23 cellular contexts compared by ENCODE assay signal in the genomic region with DNA sequence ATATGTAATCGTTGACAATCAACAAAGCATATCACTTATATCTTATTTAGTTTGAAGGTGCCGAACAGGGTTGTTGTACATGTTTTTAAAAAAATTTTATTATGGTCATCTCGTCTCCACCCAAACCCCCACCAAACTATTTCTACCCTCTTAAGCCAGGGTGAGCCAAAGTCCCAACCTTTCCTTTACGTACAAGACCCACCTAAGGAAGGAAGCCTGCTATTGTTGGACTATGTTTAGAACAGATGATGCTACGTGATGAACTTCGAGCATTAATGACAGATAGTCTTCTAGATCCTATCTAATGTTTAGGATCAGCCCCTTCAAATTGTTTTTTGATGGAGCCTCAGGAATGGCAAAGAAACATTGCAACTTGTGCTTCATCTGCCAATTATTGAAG. TPM values are rescaled to one million over a fixed set of nuclear protein-coding genes. Genes with fewer than 3 reads are reported as not detected.
DNase-seq lines count a peak whose midpoint lies in the region; ATAC-seq and TF ChIP-seq lines count a peak whose summit lies in the region.
"Had no signal": no experiment of that assay in that cellular context is flagged by ENCODE, and none has a peak within 500 bp of the region (broad histone marks: within the 10 kb centered on the region; RNA-seq: fewer than 3 reads in every experiment).

No MANE protein-coding gene starts in this region.

- DNase-seq in left ventricle myocardium inferior (no peak), cardiac septum (ENCODE audit: low spot score) (no peak), SJSA1 (ENCODE audit: low read depth in 1 of 2, low spot score in 2 of 2) (no peak), colonic mucosa (no peak), gastrocnemius medialis (no peak), GM23248 (no peak)
- DNase-seq: C1 segment of cervical spinal cord; Calu3; CD4-positive, alpha-beta memory T cell; COR-L47; DMS53; DMS79 treated with DMSO at 0.1 percent for 48 hours; GF-D8; H9 had no signal

- peaks cover under 1% of the 10 kb centered on the region; the same call in 1 of the 2 replicates for H3F3A ChIP-seq in GM23248 (ENCODE audit: insufficient read depth)

- no peaks in the 10 kb centered on the region for H3K79me2 ChIP-seq in GM23248 (ENCODE audit: insufficient read depth)

- H4K20me1 ChIP-seq in GM23248 (ENCODE audit: insufficient read depth): no peaks in the 10 kb centered on the region

- no peaks in the 10 kb centered on the region for H3K9me2 ChIP-seq in GM23248 (ENCODE audit: insufficient read depth)

- ATAC-seq in gastrocnemius medialis (no peak), HG02840 (IDR thresholded peaks at IDR 0.05; ENCODE audit: low FRiP score, unreplicated experiment) (no peak), HG02571 (IDR thresholded peaks at IDR 0.05; ENCODE audit: unreplicated experiment) (no peak)
- ATAC-seq: GM23338, HCT116 had no signal

- H3K27me3 ChIP-seq in left ventricle myocardium inferior (ENCODE audit: low read depth) (no peaks in the 10 kb centered on the region), SJSA1 (replicated peaks) (no peaks in the 10 kb centered on the region), colonic mucosa (no peaks in the 10 kb centered on the region), gastrocnemius medialis (no peaks in the 10 kb centered on the region), GM23248 (replicated peaks; ENCODE audit: insufficient read depth) (0 out of 2 replicates have a peak, but pooled peaks cover 8% of the 10 kb centered on the region)

- H3K36me3 ChIP-seq in left ventricle myocardium inferior (peaks cover 6% of the 10 kb centered on the region), SJSA1 (no peaks in the 10 kb centered on the region), colonic mucosa (no peaks in the 10 kb centered on the region), gastrocnemius medialis (no peaks in the 10 kb centered on the region), GM23248 (ENCODE audit: low read depth) (no peaks in the 10 kb centered on the region)

- H3K27ac ChIP-seq in left ventricle myocardium inferior (replicated peaks): peak overlapping the region; percentile 89
- H3K27ac ChIP-seq in SJSA1: peak overlapping the region; percentile 88
- peak overlapping the region; percentile 86 for H3K27ac ChIP-seq in colonic mucosa
- H3K27ac ChIP-seq in gastrocnemius medialis: peak overlapping the region; percentile 55 to 78 (median 66)
- H3K27ac ChIP-seq in GM23248: no peak overlapping the region

- no peak overlapping the region for H2AFZ ChIP-seq in GM23248
- H2AFZ ChIP-seq: GM23338 had no signal

- H3K9ac ChIP-seq in colonic mucosa (ENCODE audit: low read depth in 2 of 2, low read length in 2 of 2) (no peak overlapping the region), GM23248 (no peak overlapping the region)

- intact Hi-C loops in left ventricle myocardium inferior (cut with micrococcal nuclease) (no loop called here), cardiac septum (cut with DNase I) (loop anchor here (5.0 kb wide), 1 partner anchor 41 kb away; no protein-coding TSS in a partner anchor), colonic mucosa (cut with DNase I) (no loop called here), gastrocnemius medialis (cut with DNase I; ENCODE audit: low total_unique reads) (no loop called here)

- H3K4me3 ChIP-seq in left ventricle myocardium inferior: peak overlapping the region; percentile 15
- H3K4me3 ChIP-seq in SJSA1: no peak overlapping the region
- no peak overlapping the region for H3K4me3 ChIP-seq in colonic mucosa
- H3K4me3 ChIP-seq in gastrocnemius medialis: no peak overlapping the region
- no peak overlapping the region for H3K4me3 ChIP-seq in GM23248
- H3K4me3 ChIP-seq: GM23338 had no signal

- H3K4me1 ChIP-seq in left ventricle myocardium inferior: peaks cover 88% of the 10 kb centered on the region
- H3K4me1 ChIP-seq in SJSA1 (replicated peaks): peaks cover 60% of the 10 kb centered on the region
- no peaks in the 10 kb centered on the region for H3K4me1 ChIP-seq in colonic mucosa
- peaks cover 82 to 85% of the 10 kb centered on the region in 2 donors for H3K4me1 ChIP-seq in gastrocnemius medialis
- peaks cover 4% of the 10 kb centered on the region for H3K4me1 ChIP-seq in GM23248 (ENCODE audit: insufficient read depth)

- peaks cover 4% of the 10 kb centered on the region for H3K9me3 ChIP-seq in left ventricle myocardium inferior (replicated peaks)
- no peaks in the 10 kb centered on the region; the same call in 1 of the 2 replicates for H3K9me3 ChIP-seq in SJSA1 (replicated peaks)
- no peaks in the 10 kb centered on the region for H3K9me3 ChIP-seq in colonic mucosa
- H3K9me3 ChIP-seq in gastrocnemius medialis: no peaks in the 10 kb centered on the region
- no peaks in the 10 kb centered on the region for H3K9me3 ChIP-seq in GM23248 (ENCODE audit: low read depth)

- TF ChIP-seq CTCF in left ventricle myocardium inferior (IDR thresholded peaks at IDR 0.05; ENCODE audit: borderline replicate concordance) (no peak), colonic mucosa (IDR thresholded peaks at IDR 0.05) (no peak), gastrocnemius medialis (IDR thresholded peaks at IDR 0.05 in 4 of 5, conservative IDR thresholded peaks at IDR 0.05 in 1 of 5) (no peak)

- no peak for TF ChIP-seq POLR2A in gastrocnemius medialis (IDR thresholded peaks at IDR 0.05)

- H3K4me2 ChIP-seq in GM23248 (ENCODE audit: unreplicated experiment): no peak overlapping the region
- H3K4me2 ChIP-seq: GM23338 had no signal

- in situ Hi-C loops in gastrocnemius medialis (cut with MboI; ENCODE audit: low sequenced_read_pairs in 4 of 4): no loop called here
- in situ Hi-C loops in GM23248 (cut with MboI): no loop called here

- 70 to 77% methylated on average over 6 of the region's 6 CpGs for WGBS in GM23248 (ENCODE audit: low coverage in 1 of 2, low lambda C conversion rate in 2 of 2, missing lambda C conversion rate in 2 of 2), 2 experiments

RNA-seq across cellular contexts. Expression of a gene that starts 44.4 kb away (rescaled TPM):
- total RNA-seq in left ventricle myocardium inferior (285 TPM), cardiac septum (376 TPM), colonic mucosa (10 to 100 TPM; 72.8 to 74.9 TPM), gastrocnemius medialis (10 to 100 TPM; 78.6 to 97.0 (median 91.7) TPM)
- total RNA-seq in SJSA1 (2014; rRNA removed; shearing (Covaris generic)): 0.22 and 1.2 TPM in 2 replicates
- total RNA-seq in GM23248 (2014; rRNA removed; shearing (Covaris generic)): not detected in 2 replicates
- polyA plus RNA-seq in GM23248 (2016; fragmentation: Nextera tagmentation; extraction: Ambion mirVana): not detected in 2 replicates
- total RNA-seq: A172, A673, G401, GM23338, H4 had no signal
- polyA plus RNA-seq: BJ had no signal

Comparison
In these comparisons a context has a peak if more than half of its experiments do, and no peak if none do; other contexts are left out.
1. RNA of a gene that starts 44.4 kb away (total RNA-seq): 376 TPM in cardiac septum (single experiment), 285 TPM in left ventricle myocardium inferior (single experiment), 78.6 to 97.0 TPM in gastrocnemius medialis and 72.8 to 74.9 TPM in colonic mucosa; 0.22 to 1.2 TPM in SJSA1 and not detected in GM23248; every median in the first group is over 10 times any median in the second.